In genomic region chr13:87671824-87672603, GRCh38 we compare ENCODE assay signal across 8 cellular contexts. TPM values are rescaled to one million over a fixed set of nuclear protein-coding genes. Genes with fewer than 3 reads are reported as not detected.
DNase-seq lines count a peak whose midpoint lies in the region; ATAC-seq lines count a peak whose summit lies in the region.

No MANE protein-coding gene starts in this region.

- H3K4me1 ChIP-seq in iPS-15b (ENCODE audit: control insufficient read depth, insufficient read depth, low read length), result peaks cover 24% of the 10 kb centered on the region

- DNase-seq in activated naive CD4-positive, alpha-beta T cell treated with anti-CD3 and anti-CD28 coated beads, Interleukin-2, amount 10 ng/mL, durations not matched to agents 7 days and 5 days, result no peak
- no peak for DNase-seq in activated naive CD4-positive, alpha-beta T cell (lab: John Stamatoyannopoulos, UW)
- DNase-seq in activated T-helper 2 cell treated with anti-CD3 and anti-CD28 coated beads, Interferon-gamma antibody, Interleukin-2, Interleukin-4, amounts not matched to agents 10 μg/mL and 5 μg/mL and 100 μg/mL, durations not matched to agents 14 hours and 24 hours and 36 hours (ENCODE audit: low spot score), result no peak
- DNase-seq in HT-29 (ENCODE audit: low spot score) (no peak), dedifferentiated amniotic fluid mesenchymal stem cell (ENCODE audit: extremely low spot score) (no peak)

- H3K27me3 ChIP-seq in iPS-15b (ENCODE audit: control insufficient read depth, insufficient read depth, low read length), result peaks cover 39% of the 10 kb centered on the region

- peaks cover 6% of the 10 kb centered on the region for H3K36me3 Mint-ChIP-seq in activated naive CD4-positive, alpha-beta T cell treated with anti-CD3 and anti-CD28 coated beads, Interleukin-2, amount 10 ng/mL, durations not matched to agents 7 days and 5 days
- no peaks in the 10 kb centered on the region for H3K36me3 Mint-ChIP-seq in activated T-helper 2 cell treated with anti-CD3 and anti-CD28 coated beads, Interferon-gamma antibody, Interleukin-2, Interleukin-4, amounts not matched to agents 10 μg/mL and 5 μg/mL and 100 μg/mL, durations not matched to agents 14 hours and 24 hours and 36 hours (ENCODE audit: low read depth)

- CTCF ChIA-PET in activated naive CD4-positive, alpha-beta T cell treated with anti-CD3 and anti-CD28 coated beads, Interleukin-2, amount 10 ng/mL, durations not matched to agents 7 days and 5 days (lab: Charles Lee), result no interaction called here

- peak overlapping the region in 1 of 21 experiments; percentile 8 for H3K27ac ChIP-seq in skin epidermis

- peak overlapping the region; percentile 54 for H3K4me3 Mint-ChIP-seq in activated naive CD4-positive, alpha-beta T cell treated with anti-CD3 and anti-CD28 coated beads, Interleukin-2, amount 10 ng/mL, durations not matched to agents 7 days and 5 days
- peak overlapping the region; percentile 60 for H3K4me3 Mint-ChIP-seq in activated T-helper 2 cell treated with anti-CD3 and anti-CD28 coated beads, Interferon-gamma antibody, Interleukin-2, Interleukin-4, amounts not matched to agents 10 μg/mL and 5 μg/mL and 100 μg/mL, durations not matched to agents 14 hours and 24 hours and 36 hours (ENCODE audit: low read depth)

- peaks cover 59% of the 10 kb centered on the region for H3K27me3 Mint-ChIP-seq in activated naive CD4-positive, alpha-beta T cell treated with anti-CD3 and anti-CD28 coated beads, Interleukin-2, amount 10 ng/mL, durations not matched to agents 7 days and 5 days
- H3K27me3 Mint-ChIP-seq in activated T-helper 2 cell treated with anti-CD3 and anti-CD28 coated beads, Interferon-gamma antibody, Interleukin-2, Interleukin-4, amounts not matched to agents 10 μg/mL and 5 μg/mL and 100 μg/mL, durations not matched to agents 14 hours and 24 hours and 36 hours (ENCODE audit: low read depth), result peaks cover 34% of the 10 kb centered on the region

- no peak for ATAC-seq in GM19455 (IDR thresholded peaks at IDR 0.05; ENCODE audit: unreplicated experiment)

- H3K9ac ChIP-seq in iPS-15b (ENCODE audit: low read depth, low read length), result no peak overlapping the region

- no peaks in the 10 kb centered on the region for H3K9me3 ChIP-seq in iPS-15b (ENCODE audit: control insufficient read depth, insufficient read depth, low read length)

- peaks cover 22% of the 10 kb centered on the region for H3K4me1 Mint-ChIP-seq in activated naive CD4-positive, alpha-beta T cell treated with anti-CD3 and anti-CD28 coated beads, Interleukin-2, amount 10 ng/mL, durations not matched to agents 7 days and 5 days
- H3K4me1 Mint-ChIP-seq in activated T-helper 2 cell treated with anti-CD3 and anti-CD28 coated beads, Interferon-gamma antibody, Interleukin-2, Interleukin-4, amounts not matched to agents 10 μg/mL and 5 μg/mL and 100 μg/mL, durations not matched to agents 14 hours and 24 hours and 36 hours (ENCODE audit: low read depth), result peaks cover 7% of the 10 kb centered on the region

- intact Hi-C loops in activated T-helper 2 cell treated with anti-CD3 and anti-CD28 coated beads, Interferon-gamma antibody, Interleukin-2, Interleukin-4, amounts not matched to agents 10 μg/mL and 5 μg/mL and 100 μg/mL, durations not matched to agents 14 hours and 24 hours and 36 hours (cut with micrococcal nuclease), result no loop called here

- H3K36me3 ChIP-seq in iPS-15b (ENCODE audit: control insufficient read depth, insufficient read depth, low read length), result no peaks in the 10 kb centered on the region

- H3K4me3 ChIP-seq in iPS-15b (ENCODE audit: low read depth, low read length) (peak overlapping the region; percentile 64), skin epidermis (peak overlapping the region; percentile 1 to 51 (median 32))

- no peaks in the 10 kb centered on the region for H3K9me3 Mint-ChIP-seq in activated naive CD4-positive, alpha-beta T cell treated with anti-CD3 and anti-CD28 coated beads, Interleukin-2, amount 10 ng/mL, durations not matched to agents 7 days and 5 days
- H3K9me3 Mint-ChIP-seq in activated T-helper 2 cell treated with anti-CD3 and anti-CD28 coated beads, Interferon-gamma antibody, Interleukin-2, Interleukin-4, amounts not matched to agents 10 μg/mL and 5 μg/mL and 100 μg/mL, durations not matched to agents 14 hours and 24 hours and 36 hours, result no peaks in the 10 kb centered on the region

- H3K27ac Mint-ChIP-seq in activated naive CD4-positive, alpha-beta T cell treated with anti-CD3 and anti-CD28 coated beads, Interleukin-2, amount 10 ng/mL, durations not matched to agents 7 days and 5 days, result no peak overlapping the region
- no peak overlapping the region for H3K27ac Mint-ChIP-seq in activated T-helper 2 cell treated with anti-CD3 and anti-CD28 coated beads, Interferon-gamma antibody, Interleukin-2, Interleukin-4, amounts not matched to agents 10 μg/mL and 5 μg/mL and 100 μg/mL, durations not matched to agents 14 hours and 24 hours and 36 hours

RNA-seq across cellular contexts. Expression of gene SLITRK5, which starts 0.8 kb away (rescaled TPM):
- total RNA-seq in activated T-helper 2 cell treated with anti-CD3 and anti-CD28 coated beads, Interferon-gamma antibody, Interleukin-2, Interleukin-4, amounts not matched to agents 10 μg/mL and 5 μg/mL and 100 μg/mL, durations not matched to agents 14 hours and 24 hours and 36 hours, result not detected in 2 replicates
- not detected in 2 replicates for total RNA-seq in HT-29 (2014; rRNA removed; shearing (Covaris generic))
